ENCODE assay signal across 1 cellular context in the genomic region with DNA sequence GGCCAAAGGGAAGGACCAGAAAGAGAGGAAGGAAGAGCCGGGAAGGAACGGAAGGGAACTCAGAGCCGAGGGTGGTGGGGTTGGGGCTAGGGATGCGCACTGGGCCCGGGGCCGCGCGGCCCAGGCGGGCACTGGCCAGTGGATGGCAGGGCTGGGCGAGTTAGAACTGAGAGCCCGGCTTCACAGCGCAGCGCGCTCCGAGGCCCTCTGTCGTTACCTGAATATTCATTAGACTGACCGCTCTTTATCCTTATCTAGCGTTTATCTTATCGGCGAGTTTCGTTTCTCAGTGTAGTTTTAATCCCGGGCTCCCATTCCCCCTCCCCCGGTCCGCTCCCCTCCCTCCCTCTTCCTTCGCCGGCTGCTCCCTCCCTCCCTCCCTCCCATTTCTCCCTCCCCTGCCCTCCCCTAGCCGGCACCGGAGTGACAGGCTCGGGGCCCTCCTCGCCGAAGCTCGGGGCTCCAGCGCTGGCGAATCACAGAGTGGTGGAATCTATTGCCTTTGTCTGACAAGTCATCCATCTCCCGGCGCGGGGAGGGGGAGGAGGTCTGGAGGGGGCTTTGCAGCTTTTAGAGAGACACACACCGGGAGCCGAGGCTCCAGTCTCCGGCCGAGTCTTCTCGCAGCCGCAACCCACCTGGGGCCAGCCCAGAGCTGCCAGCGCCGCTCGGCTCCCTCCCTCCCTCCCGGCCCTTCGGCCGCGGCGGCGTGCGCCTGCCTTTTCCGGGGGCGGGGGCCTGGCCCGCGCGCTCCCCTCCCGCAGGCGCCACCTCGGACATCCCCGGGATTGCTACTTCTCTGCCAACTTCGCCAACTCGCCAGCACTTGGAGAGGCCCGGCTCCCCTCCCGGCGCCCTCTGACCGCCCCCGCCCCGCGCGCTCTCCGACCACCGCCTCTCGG.
TF ChIP-seq lines count a peak whose summit lies in the region.

A gene (plus strand): TSS at position 603 of the 902 bp plus-strand sequence. CDS start 679 bp downstream, outside the sequence.

TF ChIP-seq in HEK293, 187 proteins besides CTCF, POLR2A, EP300 and RAD21 (continued from another document and continues in another):
- TF ChIP-seq, protein P1, sequence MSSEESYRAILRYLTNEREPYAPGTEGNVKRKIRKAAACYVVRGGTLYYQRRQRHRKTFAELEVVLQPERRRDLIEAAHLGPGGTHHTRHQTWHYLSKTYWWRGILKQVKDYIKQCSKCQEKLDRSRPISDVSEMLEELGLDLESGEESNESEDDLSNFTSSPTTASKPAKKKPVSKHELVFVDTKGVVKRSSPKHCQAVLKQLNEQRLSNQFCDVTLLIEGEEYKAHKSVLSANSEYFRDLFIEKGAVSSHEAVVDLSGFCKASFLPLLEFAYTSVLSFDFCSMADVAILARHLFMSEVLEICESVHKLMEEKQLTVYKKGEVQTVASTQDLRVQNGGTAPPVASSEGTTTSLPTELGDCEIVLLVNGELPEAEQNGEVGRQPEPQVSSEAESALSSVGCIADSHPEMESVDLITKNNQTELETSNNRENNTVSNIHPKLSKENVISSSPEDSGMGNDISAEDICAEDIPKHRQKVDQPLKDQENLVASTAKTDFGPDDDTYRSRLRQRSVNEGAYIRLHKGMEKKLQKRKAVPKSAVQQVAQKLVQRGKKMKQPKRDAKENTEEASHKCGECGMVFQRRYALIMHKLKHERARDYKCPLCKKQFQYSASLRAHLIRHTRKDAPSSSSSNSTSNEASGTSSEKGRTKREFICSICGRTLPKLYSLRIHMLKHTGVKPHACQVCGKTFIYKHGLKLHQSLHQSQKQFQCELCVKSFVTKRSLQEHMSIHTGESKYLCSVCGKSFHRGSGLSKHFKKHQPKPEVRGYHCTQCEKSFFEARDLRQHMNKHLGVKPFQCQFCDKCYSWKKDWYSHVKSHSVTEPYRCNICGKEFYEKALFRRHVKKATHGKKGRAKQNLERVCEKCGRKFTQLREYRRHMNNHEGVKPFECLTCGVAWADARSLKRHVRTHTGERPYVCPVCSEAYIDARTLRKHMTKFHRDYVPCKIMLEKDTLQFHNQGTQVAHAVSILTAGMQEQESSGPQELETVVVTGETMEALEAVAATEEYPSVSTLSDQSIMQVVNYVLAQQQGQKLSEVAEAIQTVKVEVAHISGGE (tag by site-specific recombination; conservative IDR thresholded peaks at IDR 0.05; ENCODE audit: low read depth): no peak
- TF ChIP-seq ZNF791 (tag by site-specific recombination; IDR thresholded peaks at IDR 0.05): no peak
- TF ChIP-seq, protein P2, sequence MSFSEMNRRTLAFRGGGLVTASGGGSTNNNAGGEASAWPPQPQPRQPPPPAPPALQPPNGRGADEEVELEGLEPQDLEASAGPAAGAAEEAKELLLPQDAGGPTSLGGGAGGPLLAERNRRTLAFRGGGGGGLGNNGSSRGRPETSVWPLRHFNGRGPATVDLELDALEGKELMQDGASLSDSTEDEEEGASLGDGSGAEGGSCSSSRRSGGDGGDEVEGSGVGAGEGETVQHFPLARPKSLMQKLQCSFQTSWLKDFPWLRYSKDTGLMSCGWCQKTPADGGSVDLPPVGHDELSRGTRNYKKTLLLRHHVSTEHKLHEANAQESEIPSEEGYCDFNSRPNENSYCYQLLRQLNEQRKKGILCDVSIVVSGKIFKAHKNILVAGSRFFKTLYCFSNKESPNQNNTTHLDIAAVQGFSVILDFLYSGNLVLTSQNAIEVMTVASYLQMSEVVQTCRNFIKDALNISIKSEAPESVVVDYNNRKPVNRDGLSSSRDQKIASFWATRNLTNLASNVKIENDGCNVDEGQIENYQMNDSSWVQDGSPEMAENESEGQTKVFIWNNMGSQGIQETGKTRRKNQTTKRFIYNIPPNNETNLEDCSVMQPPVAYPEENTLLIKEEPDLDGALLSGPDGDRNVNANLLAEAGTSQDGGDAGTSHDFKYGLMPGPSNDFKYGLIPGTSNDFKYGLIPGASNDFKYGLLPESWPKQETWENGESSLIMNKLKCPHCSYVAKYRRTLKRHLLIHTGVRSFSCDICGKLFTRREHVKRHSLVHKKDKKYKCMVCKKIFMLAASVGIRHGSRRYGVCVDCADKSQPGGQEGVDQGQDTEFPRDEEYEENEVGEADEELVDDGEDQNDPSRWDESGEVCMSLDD (tag by site-specific recombination; IDR thresholded peaks at IDR 0.05): no peak
- TF ChIP-seq, protein P3, sequence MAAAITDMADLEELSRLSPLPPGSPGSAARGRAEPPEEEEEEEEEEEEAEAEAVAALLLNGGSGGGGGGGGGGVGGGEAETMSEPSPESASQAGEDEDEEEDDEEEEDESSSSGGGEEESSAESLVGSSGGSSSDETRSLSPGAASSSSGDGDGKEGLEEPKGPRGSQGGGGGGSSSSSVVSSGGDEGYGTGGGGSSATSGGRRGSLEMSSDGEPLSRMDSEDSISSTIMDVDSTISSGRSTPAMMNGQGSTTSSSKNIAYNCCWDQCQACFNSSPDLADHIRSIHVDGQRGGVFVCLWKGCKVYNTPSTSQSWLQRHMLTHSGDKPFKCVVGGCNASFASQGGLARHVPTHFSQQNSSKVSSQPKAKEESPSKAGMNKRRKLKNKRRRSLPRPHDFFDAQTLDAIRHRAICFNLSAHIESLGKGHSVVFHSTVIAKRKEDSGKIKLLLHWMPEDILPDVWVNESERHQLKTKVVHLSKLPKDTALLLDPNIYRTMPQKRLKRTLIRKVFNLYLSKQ (tag by site-specific recombination; IDR thresholded peaks at IDR 0.05; ENCODE audit: borderline replicate concordance): no peak
- TF ChIP-seq ZBTB20 (tag by site-specific recombination; IDR thresholded peaks at IDR 0.05): peak; percentile 8
- TF ChIP-seq BCL11B (tag by site-specific recombination; IDR thresholded peaks at IDR 0.05; ENCODE audit: low read depth): no peak
- no peak for TF ChIP-seq ZNF529 (tag by site-specific recombination; IDR thresholded peaks at IDR 0.05; ENCODE audit: insufficient replicate concordance)
- no peak for TF ChIP-seq ZNF19 (tag by site-specific recombination; IDR thresholded peaks at IDR 0.05; ENCODE audit: low read depth)
- TF ChIP-seq, protein P4, sequence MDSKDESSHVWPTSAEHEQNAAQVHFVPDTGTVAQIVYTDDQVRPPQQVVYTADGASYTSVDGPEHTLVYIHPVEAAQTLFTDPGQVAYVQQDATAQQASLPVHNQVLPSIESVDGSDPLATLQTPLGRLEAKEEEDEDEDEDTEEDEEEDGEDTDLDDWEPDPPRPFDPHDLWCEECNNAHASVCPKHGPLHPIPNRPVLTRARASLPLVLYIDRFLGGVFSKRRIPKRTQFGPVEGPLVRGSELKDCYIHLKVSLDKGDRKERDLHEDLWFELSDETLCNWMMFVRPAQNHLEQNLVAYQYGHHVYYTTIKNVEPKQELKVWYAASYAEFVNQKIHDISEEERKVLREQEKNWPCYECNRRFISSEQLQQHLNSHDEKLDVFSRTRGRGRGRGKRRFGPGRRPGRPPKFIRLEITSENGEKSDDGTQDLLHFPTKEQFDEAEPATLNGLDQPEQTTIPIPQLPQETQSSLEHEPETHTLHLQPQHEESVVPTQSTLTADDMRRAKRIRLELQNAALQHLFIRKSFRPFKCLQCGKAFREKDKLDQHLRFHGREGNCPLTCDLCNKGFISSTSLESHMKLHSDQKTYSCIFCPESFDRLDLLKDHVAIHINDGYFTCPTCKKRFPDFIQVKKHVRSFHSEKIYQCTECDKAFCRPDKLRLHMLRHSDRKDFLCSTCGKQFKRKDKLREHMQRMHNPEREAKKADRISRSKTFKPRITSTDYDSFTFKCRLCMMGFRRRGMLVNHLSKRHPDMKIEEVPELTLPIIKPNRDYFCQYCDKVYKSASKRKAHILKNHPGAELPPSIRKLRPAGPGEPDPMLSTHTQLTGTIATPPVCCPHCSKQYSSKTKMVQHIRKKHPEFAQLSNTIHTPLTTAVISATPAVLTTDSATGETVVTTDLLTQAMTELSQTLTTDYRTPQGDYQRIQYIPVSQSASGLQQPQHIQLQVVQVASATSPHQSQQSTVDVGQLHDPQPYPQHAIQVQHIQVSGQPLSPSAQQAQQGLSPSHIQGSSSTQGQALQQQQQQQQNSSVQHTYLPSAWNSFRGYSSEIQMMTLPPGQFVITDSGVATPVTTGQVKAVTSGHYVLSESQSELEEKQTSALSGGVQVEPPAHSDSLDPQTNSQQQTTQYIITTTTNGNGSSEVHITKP (tag by site-specific recombination; IDR thresholded peaks at IDR 0.05): no peak; the same call in 1 of the 2 replicates
- TF ChIP-seq SETDB1 (IDR thresholded peaks at IDR 0.05; ENCODE audit: insufficient read length, low read length): no peak
- no peak for TF ChIP-seq ZFP3 (tag by site-specific recombination; IDR thresholded peaks at IDR 0.05; ENCODE audit: low read depth)
- no peak for TF ChIP-seq ZNF2 (tag by site-specific recombination; IDR thresholded peaks at IDR 0.05)
- TF ChIP-seq, protein P5, sequence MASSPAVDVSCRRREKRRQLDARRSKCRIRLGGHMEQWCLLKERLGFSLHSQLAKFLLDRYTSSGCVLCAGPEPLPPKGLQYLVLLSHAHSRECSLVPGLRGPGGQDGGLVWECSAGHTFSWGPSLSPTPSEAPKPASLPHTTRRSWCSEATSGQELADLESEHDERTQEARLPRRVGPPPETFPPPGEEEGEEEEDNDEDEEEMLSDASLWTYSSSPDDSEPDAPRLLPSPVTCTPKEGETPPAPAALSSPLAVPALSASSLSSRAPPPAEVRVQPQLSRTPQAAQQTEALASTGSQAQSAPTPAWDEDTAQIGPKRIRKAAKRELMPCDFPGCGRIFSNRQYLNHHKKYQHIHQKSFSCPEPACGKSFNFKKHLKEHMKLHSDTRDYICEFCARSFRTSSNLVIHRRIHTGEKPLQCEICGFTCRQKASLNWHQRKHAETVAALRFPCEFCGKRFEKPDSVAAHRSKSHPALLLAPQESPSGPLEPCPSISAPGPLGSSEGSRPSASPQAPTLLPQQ (tag by site-specific recombination; IDR thresholded peaks at IDR 0.05): no peak
- TF ChIP-seq GLIS1 (tag by site-specific recombination; IDR thresholded peaks at IDR 0.05): no peak
- TF ChIP-seq ZNF174 (tag by site-specific recombination; IDR thresholded peaks at IDR 0.05): no peak
- TF ChIP-seq OSR2 (tag by site-specific recombination; IDR thresholded peaks at IDR 0.05): no peak
- TF ChIP-seq, protein P6, sequence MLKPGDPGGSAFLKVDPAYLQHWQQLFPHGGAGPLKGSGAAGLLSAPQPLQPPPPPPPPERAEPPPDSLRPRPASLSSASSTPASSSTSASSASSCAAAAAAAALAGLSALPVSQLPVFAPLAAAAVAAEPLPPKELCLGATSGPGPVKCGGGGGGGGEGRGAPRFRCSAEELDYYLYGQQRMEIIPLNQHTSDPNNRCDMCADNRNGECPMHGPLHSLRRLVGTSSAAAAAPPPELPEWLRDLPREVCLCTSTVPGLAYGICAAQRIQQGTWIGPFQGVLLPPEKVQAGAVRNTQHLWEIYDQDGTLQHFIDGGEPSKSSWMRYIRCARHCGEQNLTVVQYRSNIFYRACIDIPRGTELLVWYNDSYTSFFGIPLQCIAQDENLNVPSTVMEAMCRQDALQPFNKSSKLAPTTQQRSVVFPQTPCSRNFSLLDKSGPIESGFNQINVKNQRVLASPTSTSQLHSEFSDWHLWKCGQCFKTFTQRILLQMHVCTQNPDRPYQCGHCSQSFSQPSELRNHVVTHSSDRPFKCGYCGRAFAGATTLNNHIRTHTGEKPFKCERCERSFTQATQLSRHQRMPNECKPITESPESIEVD (tag by site-specific recombination; IDR thresholded peaks at IDR 0.05): no peak
- no peak for TF ChIP-seq KLF1 (tag by site-specific recombination; IDR thresholded peaks at IDR 0.05)
- no peak for TF ChIP-seq ZNF426 (tag by site-specific recombination; IDR thresholded peaks at IDR 0.05)
- TF ChIP-seq, protein P7, sequence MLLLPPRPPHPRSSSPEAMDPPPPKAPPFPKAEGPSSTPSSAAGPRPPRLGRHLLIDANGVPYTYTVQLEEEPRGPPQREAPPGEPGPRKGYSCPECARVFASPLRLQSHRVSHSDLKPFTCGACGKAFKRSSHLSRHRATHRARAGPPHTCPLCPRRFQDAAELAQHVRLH (tag by site-specific recombination; IDR thresholded peaks at IDR 0.05): no peak
- no peak for TF ChIP-seq SP7 (tag by site-specific recombination; IDR thresholded peaks at IDR 0.05)
- TF ChIP-seq, protein P8, sequence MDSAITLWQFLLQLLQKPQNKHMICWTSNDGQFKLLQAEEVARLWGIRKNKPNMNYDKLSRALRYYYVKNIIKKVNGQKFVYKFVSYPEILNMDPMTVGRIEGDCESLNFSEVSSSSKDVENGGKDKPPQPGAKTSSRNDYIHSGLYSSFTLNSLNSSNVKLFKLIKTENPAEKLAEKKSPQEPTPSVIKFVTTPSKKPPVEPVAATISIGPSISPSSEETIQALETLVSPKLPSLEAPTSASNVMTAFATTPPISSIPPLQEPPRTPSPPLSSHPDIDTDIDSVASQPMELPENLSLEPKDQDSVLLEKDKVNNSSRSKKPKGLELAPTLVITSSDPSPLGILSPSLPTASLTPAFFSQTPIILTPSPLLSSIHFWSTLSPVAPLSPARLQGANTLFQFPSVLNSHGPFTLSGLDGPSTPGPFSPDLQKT (IDR thresholded peaks at IDR 0.05; ENCODE audit: borderline replicate concordance, low read depth, low read length): no peak
- peak; percentile 91 for TF ChIP-seq ZBTB17 (tag by site-specific recombination; IDR thresholded peaks at IDR 0.05)
- no peak for TF ChIP-seq ZNF777 (tag by site-specific recombination; IDR thresholded peaks at IDR 0.05; ENCODE audit: borderline replicate concordance)
- TF ChIP-seq, protein P9, sequence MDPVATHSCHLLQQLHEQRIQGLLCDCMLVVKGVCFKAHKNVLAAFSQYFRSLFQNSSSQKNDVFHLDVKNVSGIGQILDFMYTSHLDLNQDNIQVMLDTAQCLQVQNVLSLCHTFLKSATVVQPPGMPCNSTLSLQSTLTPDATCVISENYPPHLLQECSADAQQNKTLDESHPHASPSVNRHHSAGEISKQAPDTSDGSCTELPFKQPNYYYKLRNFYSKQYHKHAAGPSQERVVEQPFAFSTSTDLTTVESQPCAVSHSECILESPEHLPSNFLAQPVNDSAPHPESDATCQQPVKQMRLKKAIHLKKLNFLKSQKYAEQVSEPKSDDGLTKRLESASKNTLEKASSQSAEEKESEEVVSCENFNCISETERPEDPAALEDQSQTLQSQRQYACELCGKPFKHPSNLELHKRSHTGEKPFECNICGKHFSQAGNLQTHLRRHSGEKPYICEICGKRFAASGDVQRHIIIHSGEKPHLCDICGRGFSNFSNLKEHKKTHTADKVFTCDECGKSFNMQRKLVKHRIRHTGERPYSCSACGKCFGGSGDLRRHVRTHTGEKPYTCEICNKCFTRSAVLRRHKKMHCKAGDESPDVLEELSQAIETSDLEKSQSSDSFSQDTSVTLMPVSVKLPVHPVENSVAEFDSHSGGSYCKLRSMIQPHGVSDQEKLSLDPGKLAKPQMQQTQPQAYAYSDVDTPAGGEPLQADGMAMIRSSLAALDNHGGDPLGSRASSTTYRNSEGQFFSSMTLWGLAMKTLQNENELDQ (tag by site-specific recombination; IDR thresholded peaks at IDR 0.05; ENCODE audit: low read depth): no peak
- TF ChIP-seq ZFP41 (tag by site-specific recombination; IDR thresholded peaks at IDR 0.05; ENCODE audit: borderline replicate concordance): no peak
- TF ChIP-seq, protein P10, sequence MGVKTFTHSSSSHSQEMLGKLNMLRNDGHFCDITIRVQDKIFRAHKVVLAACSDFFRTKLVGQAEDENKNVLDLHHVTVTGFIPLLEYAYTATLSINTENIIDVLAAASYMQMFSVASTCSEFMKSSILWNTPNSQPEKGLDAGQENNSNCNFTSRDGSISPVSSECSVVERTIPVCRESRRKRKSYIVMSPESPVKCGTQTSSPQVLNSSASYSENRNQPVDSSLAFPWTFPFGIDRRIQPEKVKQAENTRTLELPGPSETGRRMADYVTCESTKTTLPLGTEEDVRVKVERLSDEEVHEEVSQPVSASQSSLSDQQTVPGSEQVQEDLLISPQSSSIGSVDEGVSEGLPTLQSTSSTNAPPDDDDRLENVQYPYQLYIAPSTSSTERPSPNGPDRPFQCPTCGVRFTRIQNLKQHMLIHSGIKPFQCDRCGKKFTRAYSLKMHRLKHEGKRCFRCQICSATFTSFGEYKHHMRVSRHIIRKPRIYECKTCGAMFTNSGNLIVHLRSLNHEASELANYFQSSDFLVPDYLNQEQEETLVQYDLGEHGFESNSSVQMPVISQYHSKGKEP (tag by site-specific recombination; IDR thresholded peaks at IDR 0.05): no peak
- TF ChIP-seq ZNF658 (tag by site-specific recombination; IDR thresholded peaks at IDR 0.05): no peak
- no peak for TF ChIP-seq MYNN (tag by site-specific recombination; IDR thresholded peaks at IDR 0.05; ENCODE audit: borderline replicate concordance)
